1 cellular context compared by ENCODE assay signal in genomic region chr12:91882910-91883309, GRCh38.
TF ChIP-seq lines count a peak whose summit lies in the region.

No MANE protein-coding gene starts in this region.

TF ChIP-seq in SK-N-SH, 30 proteins besides CTCF, POLR2A, EP300 and RAD21 (continued from another document):
- TF ChIP-seq, protein P1, sequence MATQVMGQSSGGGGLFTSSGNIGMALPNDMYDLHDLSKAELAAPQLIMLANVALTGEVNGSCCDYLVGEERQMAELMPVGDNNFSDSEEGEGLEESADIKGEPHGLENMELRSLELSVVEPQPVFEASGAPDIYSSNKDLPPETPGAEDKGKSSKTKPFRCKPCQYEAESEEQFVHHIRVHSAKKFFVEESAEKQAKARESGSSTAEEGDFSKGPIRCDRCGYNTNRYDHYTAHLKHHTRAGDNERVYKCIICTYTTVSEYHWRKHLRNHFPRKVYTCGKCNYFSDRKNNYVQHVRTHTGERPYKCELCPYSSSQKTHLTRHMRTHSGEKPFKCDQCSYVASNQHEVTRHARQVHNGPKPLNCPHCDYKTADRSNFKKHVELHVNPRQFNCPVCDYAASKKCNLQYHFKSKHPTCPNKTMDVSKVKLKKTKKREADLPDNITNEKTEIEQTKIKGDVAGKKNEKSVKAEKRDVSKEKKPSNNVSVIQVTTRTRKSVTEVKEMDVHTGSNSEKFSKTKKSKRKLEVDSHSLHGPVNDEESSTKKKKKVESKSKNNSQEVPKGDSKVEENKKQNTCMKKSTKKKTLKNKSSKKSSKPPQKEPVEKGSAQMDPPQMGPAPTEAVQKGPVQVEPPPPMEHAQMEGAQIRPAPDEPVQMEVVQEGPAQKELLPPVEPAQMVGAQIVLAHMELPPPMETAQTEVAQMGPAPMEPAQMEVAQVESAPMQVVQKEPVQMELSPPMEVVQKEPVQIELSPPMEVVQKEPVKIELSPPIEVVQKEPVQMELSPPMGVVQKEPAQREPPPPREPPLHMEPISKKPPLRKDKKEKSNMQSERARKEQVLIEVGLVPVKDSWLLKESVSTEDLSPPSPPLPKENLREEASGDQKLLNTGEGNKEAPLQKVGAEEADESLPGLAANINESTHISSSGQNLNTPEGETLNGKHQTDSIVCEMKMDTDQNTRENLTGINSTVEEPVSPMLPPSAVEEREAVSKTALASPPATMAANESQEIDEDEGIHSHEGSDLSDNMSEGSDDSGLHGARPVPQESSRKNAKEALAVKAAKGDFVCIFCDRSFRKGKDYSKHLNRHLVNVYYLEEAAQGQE (IDR thresholded peaks at IDR 0.05; ENCODE audit: low read depth, low read length), result no peak
- TF ChIP-seq FOSL2 (IDR thresholded peaks at IDR 0.05; ENCODE audit: borderline replicate concordance, low read depth) (no peak), RCOR1 (IDR thresholded peaks at IDR 0.05; ENCODE audit: low read length) (no peak), EZH2phosphoT487 (IDR thresholded peaks at IDR 0.05; ENCODE audit: borderline replicate concordance, low read depth) (no peak), RXRA (IDR thresholded peaks at IDR 0.05; ENCODE audit: borderline replicate concordance, low read depth) (no peak), TEAD4 (IDR thresholded peaks at IDR 0.05; ENCODE audit: borderline replicate concordance, insufficient read depth) (no peak), MAX (IDR thresholded peaks at IDR 0.05; ENCODE audit: low read depth) (no peak), TCF12 (IDR thresholded peaks at IDR 0.05) (no peak), JUND (IDR thresholded peaks at IDR 0.05) (no peak), ELF1 (IDR thresholded peaks at IDR 0.05) (no peak), FOXJ3 (CRISPR knock-in tag; IDR thresholded peaks at IDR 0.05) (no peak), FOXM1 (IDR thresholded peaks at IDR 0.05; ENCODE audit: low read depth) (no peak), TAF1 (IDR thresholded peaks at IDR 0.05; ENCODE audit: borderline replicate concordance, low read depth, low read length) (no peak), PBX3 (IDR thresholded peaks at IDR 0.05) (no peak)
- TF ChIP-seq, protein P2, sequence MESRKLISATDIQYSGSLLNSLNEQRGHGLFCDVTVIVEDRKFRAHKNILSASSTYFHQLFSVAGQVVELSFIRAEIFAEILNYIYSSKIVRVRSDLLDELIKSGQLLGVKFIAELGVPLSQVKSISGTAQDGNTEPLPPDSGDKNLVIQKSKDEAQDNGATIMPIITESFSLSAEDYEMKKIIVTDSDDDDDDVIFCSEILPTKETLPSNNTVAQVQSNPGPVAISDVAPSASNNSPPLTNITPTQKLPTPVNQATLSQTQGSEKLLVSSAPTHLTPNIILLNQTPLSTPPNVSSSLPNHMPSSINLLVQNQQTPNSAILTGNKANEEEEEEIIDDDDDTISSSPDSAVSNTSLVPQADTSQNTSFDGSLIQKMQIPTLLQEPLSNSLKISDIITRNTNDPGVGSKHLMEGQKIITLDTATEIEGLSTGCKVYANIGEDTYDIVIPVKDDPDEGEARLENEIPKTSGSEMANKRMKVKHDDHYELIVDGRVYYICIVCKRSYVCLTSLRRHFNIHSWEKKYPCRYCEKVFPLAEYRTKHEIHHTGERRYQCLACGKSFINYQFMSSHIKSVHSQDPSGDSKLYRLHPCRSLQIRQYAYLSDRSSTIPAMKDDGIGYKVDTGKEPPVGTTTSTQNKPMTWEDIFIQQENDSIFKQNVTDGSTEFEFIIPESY (IDR thresholded peaks at IDR 0.05; ENCODE audit: borderline replicate concordance, low read depth), result no peak
- TF ChIP-seq, protein P3, sequence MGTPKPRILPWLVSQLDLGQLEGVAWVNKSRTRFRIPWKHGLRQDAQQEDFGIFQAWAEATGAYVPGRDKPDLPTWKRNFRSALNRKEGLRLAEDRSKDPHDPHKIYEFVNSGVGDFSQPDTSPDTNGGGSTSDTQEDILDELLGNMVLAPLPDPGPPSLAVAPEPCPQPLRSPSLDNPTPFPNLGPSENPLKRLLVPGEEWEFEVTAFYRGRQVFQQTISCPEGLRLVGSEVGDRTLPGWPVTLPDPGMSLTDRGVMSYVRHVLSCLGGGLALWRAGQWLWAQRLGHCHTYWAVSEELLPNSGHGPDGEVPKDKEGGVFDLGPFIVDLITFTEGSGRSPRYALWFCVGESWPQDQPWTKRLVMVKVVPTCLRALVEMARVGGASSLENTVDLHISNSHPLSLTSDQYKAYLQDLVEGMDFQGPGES (IDR thresholded peaks at IDR 0.05; ENCODE audit: low read depth, low read length), result no peak
